ENCODE assay signal across 26 cellular contexts in the genomic region with DNA sequence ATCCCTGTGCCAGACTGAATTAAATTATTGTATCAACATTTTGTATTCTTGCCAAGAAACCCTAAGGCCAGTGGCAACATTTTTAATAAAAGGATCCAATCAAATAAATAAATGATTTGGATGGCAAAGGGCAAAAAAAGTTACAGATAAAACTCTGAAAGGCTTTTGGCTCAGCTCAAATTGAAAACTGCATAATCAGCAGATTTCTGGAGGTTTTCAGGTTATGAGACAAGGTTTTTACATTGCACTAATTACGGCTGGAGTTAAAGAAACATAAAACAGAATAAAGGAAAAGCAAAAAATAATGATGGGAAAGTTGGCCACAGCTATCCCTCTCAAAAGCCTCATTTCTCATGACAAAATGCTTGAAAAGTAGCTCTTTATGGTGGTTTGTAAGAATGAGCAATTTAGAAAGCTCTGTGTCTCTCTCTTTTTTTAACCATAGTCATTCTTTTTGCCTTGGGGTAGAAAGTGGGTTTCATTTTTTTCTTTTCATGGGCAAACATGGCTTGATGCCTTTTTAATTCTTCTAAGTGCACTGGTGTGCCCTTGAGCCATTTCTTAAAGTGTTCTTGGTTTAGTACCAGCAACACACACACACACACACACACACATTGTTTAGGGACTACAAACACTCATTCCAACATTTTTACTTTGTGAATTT.
A peak's percentile ranks its signal among the peaks of the same experiment; 100 is the strongest.
DNase-seq lines count a peak whose midpoint lies in the region; ATAC-seq, FAIRE-seq and TF ChIP-seq lines count a peak whose summit lies in the region.
"Had no signal": no experiment of that assay in that cellular context is flagged by ENCODE, and none has a peak within 500 bp of the region (broad histone marks: within the 10 kb centered on the region; RNA-seq: fewer than 3 reads in every experiment).

No MANE protein-coding gene starts in this region.

- H3K27ac ChIP-seq in A549: no peak overlapping the region
- peak overlapping the region; percentile 98 for H3K27ac ChIP-seq in SK-N-MC
- no peak overlapping the region for H3K27ac ChIP-seq in GM23338 (ENCODE audit: low read depth)
- H3K27ac ChIP-seq: Peyer's patch, SJSA1 had no signal

- no peak for FAIRE-seq in A549 (lab: Jason Lieb, UNC)
- FAIRE-seq: GM12891, HTR-8/SVneo had no signal

- in situ Hi-C loops in HAP-1 (cut with MboI; ENCODE audit: low sequenced_read_pairs): no loop called here

- no peak overlapping the region for H2AFZ ChIP-seq in GM23338

- H3K9ac ChIP-seq in SK-N-MC (ENCODE audit: insufficient read length): peak overlapping the region; percentile 64

- no peak for TF ChIP-seq EP300 in A549 (IDR thresholded peaks at IDR 0.05)

- 0% methylated on average over 1 of the region's 1 CpG for WGBS in A549 (ENCODE audit: missing lambda C conversion rate)

- no peaks in the 10 kb centered on the region for H3K9me2 ChIP-seq in GM23338 (ENCODE audit: insufficient read depth)

- DNase-seq in A549 (ENCODE audit: low read depth in 1 of 2, low spot score in 1 of 2) (no peak), HAP-1 (ENCODE audit: low spot score in 2 of 2) (peak; percentile 45 to 74), SK-N-MC (ENCODE audit: low read depth, low spot score) (peak; percentile 81), mesothelial cell of epicardium (ENCODE audit: low spot score in 2 of 2, unreplicated experiment in 2 of 2) (no peak), GM23338 (ENCODE audit: low spot score) (no peak), NCI-H1930 (lab: John Stamatoyannopoulos, UW) (no peak)
- no peak for DNase-seq in activated CD8-positive, alpha-beta memory T cell treated with anti-CD3 and anti-CD28 coated beads, Interleukin-2, amount 50 U/mL, for 48 hours
- DNase-seq: CD4-positive, alpha-beta T cell; COR-L47; DND-41; HCEC 1CT; Kasumi-1; MG63; NCI-H1048; NCI-H1417 treated with DMSO at 0.1 percent for 48 hours; NCI-H187 treated with DMSO at 0.1 percent for 48 hours; NCI-H226; NCI-H510A treated with DMSO at 0.1 percent for 48 hours; NCI-H748 treated with DMSO at 0.1 percent for 48 hours; Peyer's patch had no signal

- H3K4me3 Mint-ChIP-seq in mesothelial cell of epicardium (no peak overlapping the region), GM23338 (no peak overlapping the region)
- H3K4me3 Mint-ChIP-seq: CD4-positive, alpha-beta T cell; IgD-negative memory B cell had no signal

- no peak overlapping the region for H3K4me3 ChIP-seq in A549
- no peak overlapping the region for H3K4me3 ChIP-seq in HAP-1
- peak overlapping the region; percentile 73 for H3K4me3 ChIP-seq in SK-N-MC
- H3K4me3 ChIP-seq in GM23338: no peak overlapping the region
- H3K4me3 ChIP-seq: MG63, Peyer's patch, SJSA1 had no signal

- CTCF ChIA-PET in A549 (lab: Yijun Ruan, JAX): no interaction called here

- peaks cover 3% of the 10 kb centered on the region for H3K9me3 Mint-ChIP-seq in mesothelial cell of epicardium
- H3K9me3 Mint-ChIP-seq in GM23338: no peaks in the 10 kb centered on the region
- H3K9me3 Mint-ChIP-seq: CD4-positive, alpha-beta T cell had no signal

- POLR2A ChIA-PET in A549 (lab: Yijun Ruan, JAX): no interaction called here

- H3K9me3 ChIP-seq in A549 (no peaks in the 10 kb centered on the region), HAP-1 (no peaks in the 10 kb centered on the region), SK-N-MC (ENCODE audit: low read depth, low read length) (no peaks in the 10 kb centered on the region)
- H3K9me3 ChIP-seq: MG63, Peyer's patch, SJSA1 had no signal

- TF ChIP-seq CTCF in A549 (IDR thresholded peaks at IDR 0.05) (no peak), mesothelial cell of epicardium (IDR thresholded peaks at IDR 0.05; ENCODE audit: unreplicated experiment) (no peak), GM23338 (conservative IDR thresholded peaks at IDR 0.05; ENCODE audit: low read depth in 2 of 2) (no peak)

- no peak for TF ChIP-seq RAD21 in A549 (conservative IDR thresholded peaks at IDR 0.05 in 1 of 2, IDR thresholded peaks at IDR 0.05 in 1 of 2)

- no peaks in the 10 kb centered on the region for H3K36me3 ChIP-seq in HAP-1 (replicated peaks)
- H3K36me3 ChIP-seq in SK-N-MC (ENCODE audit: insufficient read depth, low read length): no peaks in the 10 kb centered on the region
- no peaks in the 10 kb centered on the region for H3K36me3 ChIP-seq in GM23338 (ENCODE audit: insufficient read depth)
- H3K36me3 ChIP-seq: MG63, Peyer's patch, SJSA1 had no signal

- H3K4me2 ChIP-seq in A549 (no peak overlapping the region), GM23338 (no peak overlapping the region)

- no peaks in the 10 kb centered on the region for H3K36me3 Mint-ChIP-seq in mesothelial cell of epicardium
- no peaks in the 10 kb centered on the region for H3K36me3 Mint-ChIP-seq in GM23338 (ENCODE audit: low read depth)
- H3K36me3 Mint-ChIP-seq: IgD-negative memory B cell had no signal

- H3K27me3 ChIP-seq in HAP-1 (ENCODE audit: low read depth): no peaks in the 10 kb centered on the region
- no peaks in the 10 kb centered on the region for H3K27me3 ChIP-seq in GM23338 (ENCODE audit: insufficient read depth)
- H3K27me3 ChIP-seq: MG63, Peyer's patch, SJSA1 had no signal

- no peaks in the 10 kb centered on the region for H3K79me2 ChIP-seq in GM23338 (replicated peaks; ENCODE audit: insufficient read depth)

- no peaks in the 10 kb centered on the region for H3F3A ChIP-seq in GM23338 (replicated peaks; ENCODE audit: low read depth)

- peak overlapping the region; percentile 80 for H3K27ac Mint-ChIP-seq in mesothelial cell of epicardium
- H3K27ac Mint-ChIP-seq in GM23338: no peak overlapping the region
- H3K27ac Mint-ChIP-seq: CD4-positive, alpha-beta T cell; IgD-negative memory B cell had no signal

- H3K4me1 Mint-ChIP-seq in mesothelial cell of epicardium (peaks cover 29% of the 10 kb centered on the region), GM23338 (peaks cover 13% of the 10 kb centered on the region)
- H3K4me1 Mint-ChIP-seq: IgD-negative memory B cell had no signal

- no peaks in the 10 kb centered on the region for H3K4me1 ChIP-seq in A549
- H3K4me1 ChIP-seq in HAP-1: peaks cover 13% of the 10 kb centered on the region
- H3K4me1 ChIP-seq in GM23338 (ENCODE audit: insufficient read depth): no peaks in the 10 kb centered on the region
- H3K4me1 ChIP-seq: Peyer's patch, SJSA1 had no signal

- H3K27me3 Mint-ChIP-seq in mesothelial cell of epicardium (ENCODE audit: low read depth): no peaks in the 10 kb centered on the region
- no peaks in the 10 kb centered on the region for H3K27me3 Mint-ChIP-seq in GM23338 (ENCODE audit: insufficient read depth, low read depth, poor library complexity)
- H3K27me3 Mint-ChIP-seq: IgD-negative memory B cell had no signal

- no peaks in the 10 kb centered on the region for H4K20me1 ChIP-seq in GM23338 (replicated peaks; ENCODE audit: insufficient read depth)

- TF ChIP-seq POLR2A in A549 (IDR thresholded peaks at IDR 0.05; ENCODE audit: low read length): no peak

- ATAC-seq in A549: no peak
- no peak for ATAC-seq in GM23338
- ATAC-seq in HG03439 (IDR thresholded peaks at IDR 0.05; ENCODE audit: unreplicated experiment): no peak
- ATAC-seq: Right ventricle myocardium inferior had no signal

TF ChIP-seq in A549, 52 proteins besides CTCF, POLR2A, EP300 and RAD21:
- TF ChIP-seq POLR2AphosphoS2 (conservative IDR thresholded peaks at IDR 0.05; ENCODE audit: low read length) (no peak), MAFK (IDR thresholded peaks at IDR 0.05; ENCODE audit: partially characterized antibody) (peak; percentile 96)
TF ChIP-seq in A549: peak in this region for 1.

TF ChIP-seq in GM23338, 12 proteins besides CTCF, POLR2A, EP300 and RAD21:
- TF ChIP-seq, protein P1, sequence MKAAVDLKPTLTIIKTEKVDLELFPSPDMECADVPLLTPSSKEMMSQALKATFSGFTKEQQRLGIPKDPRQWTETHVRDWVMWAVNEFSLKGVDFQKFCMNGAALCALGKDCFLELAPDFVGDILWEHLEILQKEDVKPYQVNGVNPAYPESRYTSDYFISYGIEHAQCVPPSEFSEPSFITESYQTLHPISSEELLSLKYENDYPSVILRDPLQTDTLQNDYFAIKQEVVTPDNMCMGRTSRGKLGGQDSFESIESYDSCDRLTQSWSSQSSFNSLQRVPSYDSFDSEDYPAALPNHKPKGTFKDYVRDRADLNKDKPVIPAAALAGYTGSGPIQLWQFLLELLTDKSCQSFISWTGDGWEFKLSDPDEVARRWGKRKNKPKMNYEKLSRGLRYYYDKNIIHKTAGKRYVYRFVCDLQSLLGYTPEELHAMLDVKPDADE (IDR thresholded peaks at IDR 0.05): no peak
- TF ChIP-seq, protein P2, sequence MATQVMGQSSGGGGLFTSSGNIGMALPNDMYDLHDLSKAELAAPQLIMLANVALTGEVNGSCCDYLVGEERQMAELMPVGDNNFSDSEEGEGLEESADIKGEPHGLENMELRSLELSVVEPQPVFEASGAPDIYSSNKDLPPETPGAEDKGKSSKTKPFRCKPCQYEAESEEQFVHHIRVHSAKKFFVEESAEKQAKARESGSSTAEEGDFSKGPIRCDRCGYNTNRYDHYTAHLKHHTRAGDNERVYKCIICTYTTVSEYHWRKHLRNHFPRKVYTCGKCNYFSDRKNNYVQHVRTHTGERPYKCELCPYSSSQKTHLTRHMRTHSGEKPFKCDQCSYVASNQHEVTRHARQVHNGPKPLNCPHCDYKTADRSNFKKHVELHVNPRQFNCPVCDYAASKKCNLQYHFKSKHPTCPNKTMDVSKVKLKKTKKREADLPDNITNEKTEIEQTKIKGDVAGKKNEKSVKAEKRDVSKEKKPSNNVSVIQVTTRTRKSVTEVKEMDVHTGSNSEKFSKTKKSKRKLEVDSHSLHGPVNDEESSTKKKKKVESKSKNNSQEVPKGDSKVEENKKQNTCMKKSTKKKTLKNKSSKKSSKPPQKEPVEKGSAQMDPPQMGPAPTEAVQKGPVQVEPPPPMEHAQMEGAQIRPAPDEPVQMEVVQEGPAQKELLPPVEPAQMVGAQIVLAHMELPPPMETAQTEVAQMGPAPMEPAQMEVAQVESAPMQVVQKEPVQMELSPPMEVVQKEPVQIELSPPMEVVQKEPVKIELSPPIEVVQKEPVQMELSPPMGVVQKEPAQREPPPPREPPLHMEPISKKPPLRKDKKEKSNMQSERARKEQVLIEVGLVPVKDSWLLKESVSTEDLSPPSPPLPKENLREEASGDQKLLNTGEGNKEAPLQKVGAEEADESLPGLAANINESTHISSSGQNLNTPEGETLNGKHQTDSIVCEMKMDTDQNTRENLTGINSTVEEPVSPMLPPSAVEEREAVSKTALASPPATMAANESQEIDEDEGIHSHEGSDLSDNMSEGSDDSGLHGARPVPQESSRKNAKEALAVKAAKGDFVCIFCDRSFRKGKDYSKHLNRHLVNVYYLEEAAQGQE (IDR thresholded peaks at IDR 0.05; ENCODE audit: unreplicated experiment): no peak
- TF ChIP-seq ZNF331 (CRISPR knock-in tag; IDR thresholded peaks at IDR 0.05; ENCODE audit: low read depth) (no peak), NANOG (IDR thresholded peaks at IDR 0.05; ENCODE audit: borderline replicate concordance) (no peak), ZNF114 (CRISPR knock-in tag; IDR thresholded peaks at IDR 0.05) (no peak), CREB1 (CRISPR knock-in tag; IDR thresholded peaks at IDR 0.05; ENCODE audit: low read depth) (no peak)
TF ChIP-seq in GM23338: peak in this region for 0.

Comparison
In these comparisons a context has a peak if more than half of its experiments do, and no peak if none do; other contexts are left out.
1. DNase-seq: peak in HAP-1 (2 of 2) and SK-N-MC (single experiment); none in A549 (0 of 2), mesothelial cell of epicardium (0 of 2), GM23338 (single experiment), activated CD8-positive, alpha-beta memory T cell treated with anti-CD3 and anti-CD28 coated beads, Interleukin-2, amount 50 U/mL, for 48 hours (single experiment) and NCI-H1930 (0 of 2).